12 cellular contexts compared by ENCODE assay signal in genomic region chr17:78349831-78350631, GRCh38. TPM values are rescaled to one million over a fixed set of nuclear protein-coding genes. Genes with fewer than 3 reads are reported as not detected.
A peak's percentile ranks its signal among the peaks of the same experiment; 100 is the strongest.
DNase-seq lines count a peak whose midpoint lies in the region; ATAC-seq and TF ChIP-seq lines count a peak whose summit lies in the region.
"Had no signal": no experiment of that assay in that cellular context is flagged by ENCODE, and none has a peak within 500 bp of the region (broad histone marks: within the 10 kb centered on the region; RNA-seq: fewer than 3 reads in every experiment).

No MANE protein-coding gene starts in this region.

- no peak overlapping the region for H2BK120ac ChIP-seq in H9 (ENCODE audit: low read depth, low read length, poor library complexity, severe bottlenecking)

- H2BK5ac ChIP-seq in H9 (ENCODE audit: insufficient read length, low read length) = no peak overlapping the region

- H4K8ac ChIP-seq in H9 (replicated peaks; ENCODE audit: insufficient read length, low read depth, low read length) = no peak overlapping the region

- no peak overlapping the region for H3K14ac ChIP-seq in H9 (ENCODE audit: insufficient read depth, low read length)

- H2AFZ ChIP-seq in H9 (ENCODE audit: low read length) = no peak overlapping the region

- no peak overlapping the region for H2BK12ac ChIP-seq in H9 (ENCODE audit: insufficient read length, low read depth, low read length)

- no peaks in the 10 kb centered on the region for H4K20me1 ChIP-seq in H9 (ENCODE audit: control insufficient read depth, insufficient read depth, insufficient read length)

- H3K4me1 Mint-ChIP-seq in CD14-positive monocyte (peaks cover 48% of the 10 kb centered on the region), H9 (peaks cover 27 to 30% of the 10 kb centered on the region in 2 experiments), naive B cell (peaks cover 47 to 76% (median 64%) of the 10 kb centered on the region in 3 donors)

- no peak overlapping the region for H3K18ac ChIP-seq in H9 (ENCODE audit: insufficient read length, low read depth, low read length)

- H3K36me3 Mint-ChIP-seq in CD14-positive monocyte (peaks cover 0 to under 1% of the 10 kb centered on the region in 2 donors), H9 (ENCODE audit: insufficient read depth in 1 of 3, low read depth in 3 of 3) (no peaks in the 10 kb centered on the region), naive B cell (no peaks in the 10 kb centered on the region)

- intact Hi-C loops in CD14-positive monocyte (cut with micrococcal nuclease) = no loop called here
- intact Hi-C loops in thyroid gland (cut with DNase I) = no loop called here

- H3K79me1 ChIP-seq in H9 (ENCODE audit: insufficient read depth, low read depth, low read length, poor library complexity, severe bottlenecking) = no peaks in the 10 kb centered on the region

- ATAC-seq in naive B cell (ENCODE audit: low read depth in 2 of 2) (no peak), GM21447 (IDR thresholded peaks at IDR 0.05; ENCODE audit: unreplicated experiment) (no peak)

- DNase-seq in CD14-positive monocyte (ENCODE audit: low spot score) = no peak
- DNase-seq in H9 = no peak
- DNase-seq in WERI-Rb-1 = no peak
- no peak for DNase-seq in naive B cell
- no peak for DNase-seq in SIG-M5 treated with dmso at 0.1 percent for 504 hours (lab: John Stamatoyannopoulos, UW; ENCODE audit: unreplicated experiment)
- DNase-seq in LoVo (ENCODE audit: low spot score) = no peak
- DNase-seq in thyroid gland = no peak
- DNase-seq: cerebellar nuclear complex; mesendoderm; SHP77 treated with DMSO at 0.1 percent for 48 hours; stimulated activated CD4-positive, alpha-beta T cell treated with anti-CD3 and anti-CD28 coated beads, Interleukin-4, amount 100 ng/mL, for 4 hours had no signal

- H3K9me3 Mint-ChIP-seq in CD14-positive monocyte (peaks cover 0 to 4% (median 0%) of the 10 kb centered on the region in 7 donors), H9 (peaks cover 0 to 4% of the 10 kb centered on the region in 2 experiments; a peak in 1 of 5 replicates), naive B cell (no peaks in the 10 kb centered on the region)

- H3K36me3 ChIP-seq in WERI-Rb-1 = no peaks in the 10 kb centered on the region
- no peaks in the 10 kb centered on the region for H3K36me3 ChIP-seq in thyroid gland

- no peak overlapping the region for H2BK20ac ChIP-seq in H9 (ENCODE audit: low read depth, low read length, poor library complexity, severe bottlenecking)

- H2AK5ac ChIP-seq in H9 (ENCODE audit: insufficient read length, low read length) = no peak overlapping the region

- H3K4me3 ChIP-seq in WERI-Rb-1 (ENCODE audit: low read depth, low read length) = no peak overlapping the region
- no peak overlapping the region for H3K4me3 ChIP-seq in thyroid gland (replicated peaks in 1 of 3)

- H3K4me3 Mint-ChIP-seq in CD14-positive monocyte (peak overlapping the region; percentile 34 to 72), H9 (no peak overlapping the region), naive B cell (peak overlapping the region in 3 of 8 donors; percentile 21 to 47 (median 42))

- TF ChIP-seq POLR2A in thyroid gland (IDR thresholded peaks at IDR 0.05) = no peak

- no CpG with 5 or more reads among the region's 4 CpGs for WGBS in H9 (ENCODE audit: extremely low coverage, insufficient read length, low lambda C conversion rate)
- 74 to 79% methylated on average over 4 of the region's 4 CpGs for WGBS in thyroid gland, 2 donors

- H2BK15ac ChIP-seq in H9 (ENCODE audit: low read depth, low read length) = no peak overlapping the region

- no peak overlapping the region for H3K4me2 ChIP-seq in H9 (ENCODE audit: insufficient read depth, insufficient read length, low read length)

- no peaks in the 10 kb centered on the region for H3K27me3 ChIP-seq in H9 (ENCODE audit: insufficient read depth, low read length)
- H3K27me3 ChIP-seq in WERI-Rb-1 (ENCODE audit: insufficient read depth, low read depth, severe bottlenecking) = no peaks in the 10 kb centered on the region
- H3K27me3 ChIP-seq in thyroid gland = no peaks in the 10 kb centered on the region

- H3K27me3 Mint-ChIP-seq in CD14-positive monocyte (ENCODE audit: low read depth in 3 of 3) = peaks cover 19 to 32% (median 21%) of the 10 kb centered on the region in 3 donors
- peaks cover 39% of the 10 kb centered on the region for H3K27me3 Mint-ChIP-seq in H9 (ENCODE audit: low read depth)
- H3K27me3 Mint-ChIP-seq in naive B cell = peaks cover 0 to 5% (median 0%) of the 10 kb centered on the region in 3 donors

- H3K56ac ChIP-seq in H9 (ENCODE audit: insufficient read length, low read depth, low read length) = no peak overlapping the region

- no peak overlapping the region for H4K5ac ChIP-seq in H9 (ENCODE audit: insufficient read length, low read depth, low read length)

- no peak overlapping the region for H3T11ph ChIP-seq in H9 (ENCODE audit: low read length)

- H3K27ac ChIP-seq in H9 (ENCODE audit: insufficient read length, low read depth, low read length) = no peak overlapping the region
- no peak overlapping the region for H3K27ac ChIP-seq in WERI-Rb-1
- H3K27ac ChIP-seq in thyroid gland = no peak overlapping the region

- H3K27ac Mint-ChIP-seq in CD14-positive monocyte (peak overlapping the region; percentile 24 to 92 (median 76)), H9 (no peak overlapping the region), naive B cell (peak overlapping the region in 5 of 6 donors; percentile 53 to 85 (median 72))

- peaks cover 7% of the 10 kb centered on the region for H3K23me2 ChIP-seq in H9 (ENCODE audit: insufficient read length, low read depth, low read length, poor library complexity, severe bottlenecking)

- H3K9ac ChIP-seq in H9 (ENCODE audit: extremely low read depth, insufficient read length, low read length) = no peak overlapping the region

- H3K4me1 ChIP-seq in H9 (ENCODE audit: insufficient read depth, low read length) (0 out of 2 replicates have a peak, but pooled peaks cover 1% of the 10 kb centered on the region), thyroid gland (peaks cover 24 to 63% of the 10 kb centered on the region in 2 donors)

- H3K79me2 ChIP-seq in H9 (ENCODE audit: insufficient read depth, low read length) = no peaks in the 10 kb centered on the region

- no peaks in the 10 kb centered on the region for H3K9me3 ChIP-seq in H9 (ENCODE audit: control insufficient read depth, low read depth, low read length)
- H3K9me3 ChIP-seq in WERI-Rb-1 (ENCODE audit: severe bottlenecking) = peaks cover 2% of the 10 kb centered on the region
- H3K9me3 ChIP-seq in thyroid gland = no peaks in the 10 kb centered on the region

- H3K23ac ChIP-seq in H9 (ENCODE audit: insufficient read length, low read depth, low read length) = no peak overlapping the region

- H4K91ac ChIP-seq in H9 (ENCODE audit: insufficient read length, low read depth, low read length) = no peak overlapping the region

- TF ChIP-seq CTCF in CD14-positive monocyte (IDR thresholded peaks at IDR 0.05) (peak; percentile 16), H9 (conservative IDR thresholded peaks at IDR 0.05) (peak; percentile 37; the same call in 2 of the 3 replicates), WERI-Rb-1 (IDR thresholded peaks at IDR 0.05; ENCODE audit: low read depth, low read length) (0 out of 2 replicates have a peak, but pooled peaks have one; percentile 22), thyroid gland (IDR thresholded peaks at IDR 0.05) (no peak)

- no peak overlapping the region for H3K4ac ChIP-seq in H9 (ENCODE audit: low read depth, low read length)

RNA-seq across cellular contexts. Expression of gene SOCS3, which starts 9.8 kb away (rescaled TPM):
- polyA plus RNA-seq in CD14-positive monocyte (100 to 1,000 TPM; 123 to 144 TPM), naive B cell (ENCODE audit: low read depth in 6 of 6) (10 to 100 TPM in 4 of 6 donors, 1 to 10 TPM in 2; 4.7 to 29.1 (median 15.2) TPM)
- total RNA-seq in H9 (2021) (9.5 and 9.6 TPM in 2 replicates), thyroid gland (100 to 1,000 TPM in 1 of 4 donors, 10 to 100 TPM in 2, 1 to 10 TPM in 1; 9.2 to 110 (median 33.3) TPM)

RNA-seq across cellular contexts. Expression of gene PGS1, which starts 28.4 kb away (rescaled TPM):
- polyA plus RNA-seq in CD14-positive monocyte (10 to 100 TPM; 26.0 to 28.0 TPM), naive B cell (ENCODE audit: low read depth in 6 of 6) (10 to 100 TPM; 23.9 to 50.1 (median 29.8) TPM)
- total RNA-seq in H9 (2021) (41.8 and 45.7 TPM in 2 replicates), thyroid gland (10 to 100 TPM; 41.2 to 87.2 (median 69.1) TPM)

Comparison
In these comparisons a context has a peak if more than half of its experiments do, and no peak if none do; other contexts are left out.
1. H3K27ac Mint-ChIP-seq: peak in CD14-positive monocyte (7 of 7) and naive B cell (5 of 6); none in H9 (0 of 3).
2. H3K4me3 Mint-ChIP-seq: peak in CD14-positive monocyte (2 of 2); none in H9 (0 of 2).
3. CTCF ChIP-seq: peak in CD14-positive monocyte (single experiment), H9 (single experiment) and WERI-Rb-1 (single experiment); none in thyroid gland (0 of 6).